15 cellular contexts compared by ENCODE assay signal in the genomic region with DNA sequence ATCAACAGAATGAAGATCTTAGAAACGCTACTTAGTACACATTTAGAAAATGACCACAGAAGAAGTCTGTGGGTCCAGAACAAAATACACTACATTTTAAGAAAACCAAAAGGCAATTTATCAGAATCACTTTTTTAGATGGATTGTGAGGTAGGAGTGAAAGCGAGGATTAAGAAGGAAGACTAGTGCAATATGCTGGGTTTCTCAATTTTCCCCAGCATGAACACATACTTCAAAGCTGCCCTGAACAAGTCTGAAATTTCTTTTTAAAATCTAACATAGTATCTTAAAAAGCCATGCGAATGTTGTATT.
DNase-seq lines count a peak whose midpoint lies in the region; ATAC-seq and TF ChIP-seq lines count a peak whose summit lies in the region.
"Had no signal": no experiment of that assay in that cellular context is flagged by ENCODE, and none has a peak within 500 bp of the region (broad histone marks: within the 10 kb centered on the region; RNA-seq: fewer than 3 reads in every experiment).

No MANE protein-coding gene starts in this region.

- H3K36me3 ChIP-seq in breast epithelium (no peaks in the 10 kb centered on the region), mammary epithelial cell (ENCODE audit: insufficient read depth, low read length) (no peaks in the 10 kb centered on the region)
- no peaks in the 10 kb centered on the region for H3K36me3 ChIP-seq in effector memory CD4-positive, alpha-beta T cell (ENCODE audit: control insufficient read depth, insufficient read depth, low read length)

- DNase-seq in breast epithelium (ENCODE audit: low spot score in 2 of 2) (no peak), mammary epithelial cell (no peak), type B pancreatic cell (ENCODE audit: extremely low spot score, unreplicated experiment) (no peak), omental fat pad (ENCODE audit: low spot score) (no peak)
- DNase-seq in stimulated activated naive CD8-positive, alpha-beta T cell treated with anti-CD3 and anti-CD28 coated beads, Interleukin-15, Interleukin-2, amounts not matched to agents 100 U/mL and 50 U/mL, for 24 hours, result no peak
- DNase-seq in effector memory CD4-positive, alpha-beta T cell, result no peak
- DNase-seq: activated CD4-positive, alpha-beta T cell treated with anti-CD3 and anti-CD28 coated beads for 4 hours; activated T-cell treated with anti-CD3 and anti-CD28 coated beads, Interleukin-2, amount 50 U/mL, for 48 hours; NCI-H1105 treated with DMSO at 0.1 percent for 48 hours; NCI-H446; stimulated activated CD4-positive, alpha-beta T cell treated with anti-CD3 and anti-CD28 coated beads, Interleukin-4, amount 100 ng/mL, for 1 hour had no signal

- H3K4me1 Mint-ChIP-seq in brain, result peaks cover 75% of the 10 kb centered on the region
- H3K4me1 Mint-ChIP-seq in nephron, result peaks cover 47% of the 10 kb centered on the region
- H3K4me1 Mint-ChIP-seq in type B pancreatic cell (ENCODE audit: unreplicated experiment), result peaks cover 40% of the 10 kb centered on the region

- no peak overlapping the region for H3K9ac ChIP-seq in mammary epithelial cell (ENCODE audit: insufficient read depth, low read length)

- intact Hi-C loops in breast epithelium (cut with DNase I; ENCODE audit: low total_unique reads), result loop anchor here (5.0 kb wide), 1 partner anchor 511 kb away; no protein-coding TSS in a partner anchor
- intact Hi-C loops in mammary epithelial cell (cut with micrococcal nuclease), result no loop called here

- 95% methylated on average over 3 of the region's 3 CpGs for WGBS in mammary epithelial cell (ENCODE audit: low coverage, missing lambda C conversion rate)

- CTCF ChIA-PET in mammary epithelial cell (lab: Charles Lee; ENCODE audit: low non-redundant PET), result no interaction called here

- H3K36me3 Mint-ChIP-seq in brain, result peaks cover 22% of the 10 kb centered on the region
- peaks cover 18% of the 10 kb centered on the region for H3K36me3 Mint-ChIP-seq in nephron (ENCODE audit: low read depth)
- peaks cover 12% of the 10 kb centered on the region for H3K36me3 Mint-ChIP-seq in type B pancreatic cell

- no peak overlapping the region for H3K4me2 ChIP-seq in mammary epithelial cell (ENCODE audit: insufficient read depth, low read depth, low read length)
- H3K4me2 ChIP-seq: A549 had no signal

- H3K9me3 Mint-ChIP-seq in brain (no peaks in the 10 kb centered on the region), nephron (no peaks in the 10 kb centered on the region), type B pancreatic cell (no peaks in the 10 kb centered on the region)
- H3K9me3 Mint-ChIP-seq: stimulated activated effector memory CD8-positive, alpha-beta T cell treated with anti-CD3 and anti-CD28 coated beads, Interleukin-12 subunit alpha, Interleukin-12 subunit beta, amount 100 ng/mL, for 72 hours had no signal

- dilution Hi-C loops in mammary epithelial cell (cut with HindIII; ENCODE audit: low sequenced_read_pairs), result no loop called here

- H2AFZ ChIP-seq in mammary epithelial cell (ENCODE audit: low read depth, low read length), result no peak overlapping the region

- H3K27me3 ChIP-seq in breast epithelium, result no peaks in the 10 kb centered on the region
- no peaks in the 10 kb centered on the region for H3K27me3 ChIP-seq in mammary epithelial cell (ENCODE audit: insufficient read depth, low read length)
- H3K27me3 ChIP-seq in effector memory CD4-positive, alpha-beta T cell (replicated peaks; ENCODE audit: control insufficient read depth, insufficient read depth, low read length, poor library complexity, severe bottlenecking), result no peaks in the 10 kb centered on the region

- no peak for TF ChIP-seq POLR2A in breast epithelium (IDR thresholded peaks at IDR 0.05)

- H3K27ac Mint-ChIP-seq in brain (peak overlapping the region; percentile 29 to 95 (median 65)), nephron (peak overlapping the region; percentile 32 to 69 (median 64)), type B pancreatic cell (peak overlapping the region; percentile 50)
- H3K27ac Mint-ChIP-seq: stimulated activated effector memory CD8-positive, alpha-beta T cell treated with anti-CD3 and anti-CD28 coated beads, Interleukin-12 subunit alpha, Interleukin-12 subunit beta, amount 100 ng/mL, for 72 hours had no signal

- ATAC-seq in stimulated activated naive CD8-positive, alpha-beta T cell treated with anti-CD3 and anti-CD28 coated beads, Interleukin-15, Interleukin-2, amounts not matched to agents 100 U/mL and 50 U/mL, for 24 hours, result no peak
- ATAC-seq in omental fat pad (ENCODE audit: low FRiP score), result no peak
- ATAC-seq: stimulated activated effector memory CD8-positive, alpha-beta T cell treated with anti-CD3 and anti-CD28 coated beads, Interleukin-12 subunit alpha, Interleukin-12 subunit beta, amount 100 ng/mL, for 72 hours had no signal

- no TSS peak for BruUV-seq in mammary epithelial cell (replicated peaks; lab: Mats Ljungman, UMichigan)

- H3K27me3 Mint-ChIP-seq in brain (peaks cover 3% of the 10 kb centered on the region), nephron (ENCODE audit: low read depth) (no peaks in the 10 kb centered on the region), type B pancreatic cell (no peaks in the 10 kb centered on the region)

- H3K27ac ChIP-seq in breast epithelium, result peak overlapping the region; percentile 6 to 29
- H3K27ac ChIP-seq in mammary epithelial cell (ENCODE audit: insufficient read depth, low read depth, low read length), result no peak overlapping the region
- H3K27ac ChIP-seq in effector memory CD4-positive, alpha-beta T cell (ENCODE audit: insufficient read depth, low read length, poor library complexity, severe bottlenecking), result no peak overlapping the region
- H3K27ac ChIP-seq: A549 had no signal

- no peaks in the 10 kb centered on the region for H3K4me1 ChIP-seq in breast epithelium
- peaks cover 10% of the 10 kb centered on the region for H3K4me1 ChIP-seq in mammary epithelial cell (ENCODE audit: insufficient read depth, low read length)
- H3K4me1 ChIP-seq in effector memory CD4-positive, alpha-beta T cell (ENCODE audit: control insufficient read depth, insufficient read depth, low read length, poor library complexity, severe bottlenecking), result peaks cover 7% of the 10 kb centered on the region

- peaks cover 34% of the 10 kb centered on the region for H3K79me2 ChIP-seq in mammary epithelial cell (ENCODE audit: insufficient read depth, low read length)

- in situ Hi-C loops in mammary epithelial cell (cut with MboI; ENCODE audit: low sequenced_read_pairs in 2 of 2), result no loop called here

- H3K9me3 ChIP-seq in breast epithelium (no peaks in the 10 kb centered on the region), mammary epithelial cell (replicated peaks; ENCODE audit: insufficient read depth, low read length) (no peaks in the 10 kb centered on the region)
- H3K9me3 ChIP-seq in effector memory CD4-positive, alpha-beta T cell (ENCODE audit: control insufficient read depth, low read length), result no peaks in the 10 kb centered on the region
- H3K9me3 ChIP-seq: A549 had no signal

- H3K4me3 ChIP-seq in breast epithelium, result no peak overlapping the region
- H3K4me3 ChIP-seq in mammary epithelial cell (replicated peaks in 1 of 3; ENCODE audit: insufficient read depth in 1 of 3, low read depth in 2 of 3, low read length in 3 of 3), result no peak overlapping the region
- H3K4me3 ChIP-seq in effector memory CD4-positive, alpha-beta T cell (ENCODE audit: insufficient read depth, low read depth, low read length, poor library complexity, severe bottlenecking), result no peak overlapping the region
- H3K4me3 ChIP-seq: A549 had no signal

- H3K4me3 Mint-ChIP-seq in brain (peak overlapping the region in 1 of 5 experiments; percentile 15), nephron (no peak overlapping the region), type B pancreatic cell (no peak overlapping the region)
- H3K4me3 Mint-ChIP-seq: stimulated activated effector memory CD8-positive, alpha-beta T cell treated with anti-CD3 and anti-CD28 coated beads, Interleukin-12 subunit alpha, Interleukin-12 subunit beta, amount 100 ng/mL, for 72 hours had no signal

- no peaks in the 10 kb centered on the region for H4K20me1 ChIP-seq in mammary epithelial cell (ENCODE audit: insufficient read depth, low read length)

- TF ChIP-seq CTCF in breast epithelium (IDR thresholded peaks at IDR 0.05) (no peak), mammary epithelial cell (conservative IDR thresholded peaks at IDR 0.05 in 1 of 2, IDR thresholded peaks at IDR 0.05 in 1 of 2; ENCODE audit: extremely low read depth in 1 of 2, insufficient read depth in 1 of 2, low read depth in 1 of 2, low read length in 2 of 2) (no peak), brain (conservative IDR thresholded peaks at IDR 0.05) (no peak), nephron (IDR thresholded peaks at IDR 0.05; ENCODE audit: unreplicated experiment in 3 of 3) (no peak), type B pancreatic cell (conservative IDR thresholded peaks at IDR 0.05) (no peak), omental fat pad (IDR thresholded peaks at IDR 0.05) (no peak)

Comparison
In these comparisons a context has a peak if more than half of its experiments do, and no peak if none do; other contexts are left out.
1. H3K27ac ChIP-seq: peak in breast epithelium (2 of 2); none in mammary epithelial cell (single experiment) and effector memory CD4-positive, alpha-beta T cell (single experiment).
2. Peak in every context shown above with its lines, with median percentiles within 50 percentile points of each other: H3K27ac Mint-ChIP-seq.